ENCODE assay signal across 11 cellular contexts in genomic region chrY:14328677-14329345, GRCh38.
A peak's percentile ranks its signal among the peaks of the same experiment; 100 is the strongest.
DNase-seq lines count a peak whose midpoint lies in the region; TF ChIP-seq lines count a peak whose summit lies in the region.
"Had no signal": no experiment of that assay in that cellular context is flagged by ENCODE, and none has a peak within 500 bp of the region (broad histone marks: within the 10 kb centered on the region; RNA-seq: fewer than 3 reads in every experiment).

No MANE protein-coding gene starts in this region.

- H3K9ac ChIP-seq in GM23248: no peak overlapping the region

- no peaks in the 10 kb centered on the region for H3K9me3 Mint-ChIP-seq in CD4-positive, alpha-beta memory T cell
- H3K9me3 Mint-ChIP-seq in osteocyte (ENCODE audit: unreplicated experiment): no peaks in the 10 kb centered on the region

- POLR2A ChIA-PET in CD4-positive, alpha-beta memory T cell (lab: Charles Lee; ENCODE audit: partially characterized antibody): interaction anchor here (0.8 to 1.8 kb wide), 5 partner anchors 16 to 576 kb away, joined by 3 to 6 read pairs (median 4); no protein-coding TSS in a partner anchor

- H3K27ac Mint-ChIP-seq in CD4-positive, alpha-beta memory T cell: peak overlapping the region in 1 of 7 donors; percentile 94
- H3K27ac Mint-ChIP-seq in osteocyte (ENCODE audit: unreplicated experiment): no peak overlapping the region

- no peaks in the 10 kb centered on the region for H3K9me2 ChIP-seq in GM23248 (ENCODE audit: insufficient read depth)

- H3K9me3 ChIP-seq in GM23248 (ENCODE audit: low read depth) (no peaks in the 10 kb centered on the region), sigmoid colon (no peaks in the 10 kb centered on the region)
- H3K9me3 ChIP-seq in CD4-positive, alpha-beta memory T cell (ENCODE audit: control insufficient read depth in 1 of 2, low read length in 2 of 2): no peaks in the 10 kb centered on the region
- H3K9me3 ChIP-seq: spleen, upper lobe of left lung had no signal

- no peaks in the 10 kb centered on the region for H3K36me3 ChIP-seq in GM23248 (ENCODE audit: low read depth)
- no peaks in the 10 kb centered on the region for H3K36me3 ChIP-seq in CD4-positive, alpha-beta memory T cell (ENCODE audit: insufficient read depth, low read length)
- H3K36me3 ChIP-seq in sigmoid colon: no peaks in the 10 kb centered on the region
- H3K36me3 ChIP-seq: spleen, upper lobe of left lung had no signal

- no peaks in the 10 kb centered on the region for H3K27me3 Mint-ChIP-seq in CD4-positive, alpha-beta memory T cell
- H3K27me3 Mint-ChIP-seq in osteocyte (ENCODE audit: unreplicated experiment): no peaks in the 10 kb centered on the region

- no peaks in the 10 kb centered on the region for H3K27me3 ChIP-seq in GM23248 (replicated peaks; ENCODE audit: insufficient read depth)
- no peaks in the 10 kb centered on the region for H3K27me3 ChIP-seq in CD4-positive, alpha-beta memory T cell (ENCODE audit: insufficient read depth, low read length)
- H3K27me3 ChIP-seq in sigmoid colon: no peaks in the 10 kb centered on the region
- H3K27me3 ChIP-seq: spleen, upper lobe of left lung had no signal

- no peaks in the 10 kb centered on the region for H3F3A ChIP-seq in GM23248 (ENCODE audit: insufficient read depth)

- intact Hi-C loops in CD4-positive, alpha-beta memory T cell (cut with micrococcal nuclease): no loop called here
- intact Hi-C loops in sigmoid colon (cut with DNase I): no loop called here

- peak; percentile 32 for DNase-seq in EL
- peak; percentile 29 for DNase-seq in GM23248
- peak; percentile 67 for DNase-seq in NCI-H226
- DNase-seq in glomerular visceral epithelial cell (ENCODE audit: extremely low spot score): peak; percentile 54
- DNase-seq in CD4-positive, alpha-beta memory T cell: no peak
- no peak for DNase-seq in OCI-M1 (lab: John Stamatoyannopoulos, UW)
- DNase-seq in sigmoid colon: no peak
- DNase-seq in osteocyte (ENCODE audit: extremely low spot score, unreplicated experiment): no peak
- DNase-seq: NCI-H2081 treated with DMSO at 0.1 percent for 48 hours, spleen, upper lobe of left lung had no signal

- TF ChIP-seq POLR2A in sigmoid colon (IDR thresholded peaks at IDR 0.05): no peak

- TF ChIP-seq CTCF in sigmoid colon (IDR thresholded peaks at IDR 0.05) (no peak), osteocyte (IDR thresholded peaks at IDR 0.05) (no peak)

- peaks cover 0 to 12% (median 4%) of the 10 kb centered on the region in 4 donors for H3K4me1 Mint-ChIP-seq in CD4-positive, alpha-beta memory T cell
- H3K4me1 Mint-ChIP-seq in osteocyte (ENCODE audit: unreplicated experiment): no peaks in the 10 kb centered on the region

- no peak for TF ChIP-seq EP300 in sigmoid colon (IDR thresholded peaks at IDR 0.05)

- H3K79me2 ChIP-seq in GM23248 (ENCODE audit: insufficient read depth): no peaks in the 10 kb centered on the region

- H3K36me3 Mint-ChIP-seq in CD4-positive, alpha-beta memory T cell: no peaks in the 10 kb centered on the region
- no peaks in the 10 kb centered on the region for H3K36me3 Mint-ChIP-seq in osteocyte (ENCODE audit: unreplicated experiment)

- CTCF ChIA-PET in CD4-positive, alpha-beta memory T cell (lab: Charles Lee; ENCODE audit: partially characterized antibody): interaction anchor here (0.8 to 2.0 kb wide), 6 partner anchors 8 to 593 kb away, joined by 3 to 12 read pairs (median 6); no protein-coding TSS in a partner anchor

- H3K4me1 ChIP-seq in GM23248 (ENCODE audit: insufficient read depth) (peaks cover 4% of the 10 kb centered on the region; the same call in 1 of the 2 replicates), sigmoid colon (no peaks in the 10 kb centered on the region)
- no peaks in the 10 kb centered on the region for H3K4me1 ChIP-seq in CD4-positive, alpha-beta memory T cell (ENCODE audit: insufficient read depth, low read length)
- H3K4me1 ChIP-seq: spleen, upper lobe of left lung had no signal

- no peaks in the 10 kb centered on the region for H4K20me1 ChIP-seq in GM23248 (ENCODE audit: insufficient read depth)

- peak overlapping the region; percentile 33; the same call in 1 of the 2 replicates for H2AFZ ChIP-seq in GM23248

- no peak overlapping the region for H3K4me3 Mint-ChIP-seq in CD4-positive, alpha-beta memory T cell
- no peak overlapping the region for H3K4me3 Mint-ChIP-seq in osteocyte (ENCODE audit: unreplicated experiment)

- H3K4me2 ChIP-seq in GM23248 (ENCODE audit: unreplicated experiment): no peak overlapping the region

- H3K27ac ChIP-seq in GM23248 (no peak overlapping the region), sigmoid colon (no peak overlapping the region)
- no peak overlapping the region for H3K27ac ChIP-seq in CD4-positive, alpha-beta memory T cell (ENCODE audit: low read depth, low read length)
- H3K27ac ChIP-seq: spleen, upper lobe of left lung had no signal

- no peak overlapping the region for H3K4me3 ChIP-seq in GM23248
- no peak overlapping the region for H3K4me3 ChIP-seq in CD4-positive, alpha-beta memory T cell (ENCODE audit: low read length in 2 of 2)
- no peak overlapping the region for H3K4me3 ChIP-seq in sigmoid colon
- H3K4me3 ChIP-seq: spleen, upper lobe of left lung had no signal

- in situ Hi-C loops in GM23248 (cut with MboI): no loop called here

Comparison
In these comparisons a context has a peak if more than half of its experiments do, and no peak if none do; other contexts are left out.
1. DNase-seq: peak in EL (single experiment), GM23248 (single experiment), NCI-H226 (single experiment) and glomerular visceral epithelial cell (single experiment); none in CD4-positive, alpha-beta memory T cell (0 of 5), OCI-M1 (single experiment), sigmoid colon (single experiment) and osteocyte (single experiment).